10 cellular contexts compared by ENCODE assay signal in genomic region chr9:6184749-6185645, GRCh38. TPM values are rescaled to one million over a fixed set of nuclear protein-coding genes. Genes with fewer than 3 reads are reported as not detected.
A peak's percentile ranks its signal among the peaks of the same experiment; 100 is the strongest.
DNase-seq lines count a peak whose midpoint lies in the region; ATAC-seq and TF ChIP-seq lines count a peak whose summit lies in the region.
"Had no signal": no experiment of that assay in that cellular context is flagged by ENCODE, and none has a peak within 500 bp of the region (broad histone marks: within the 10 kb centered on the region; RNA-seq: fewer than 3 reads in every experiment).

No MANE protein-coding gene starts in this region.

- no peaks in the 10 kb centered on the region for H3K9me2 ChIP-seq in hepatocyte (replicated peaks; ENCODE audit: insufficient read depth)

- H3K36me3 ChIP-seq in hepatocyte (replicated peaks; ENCODE audit: insufficient read depth, low read depth) (no peaks in the 10 kb centered on the region), osteoblast (ENCODE audit: insufficient read depth, low read length) (no peaks in the 10 kb centered on the region)

- H2AFZ ChIP-seq in hepatocyte (no peak overlapping the region), osteoblast (ENCODE audit: low read length) (no peak overlapping the region)

- TF ChIP-seq CTCF in hepatocyte (IDR thresholded peaks at IDR 0.05; ENCODE audit: poor library complexity) (no peak), osteoblast (IDR thresholded peaks at IDR 0.05; ENCODE audit: extremely low read depth, low read depth, low read length) (no peak), osteocyte (IDR thresholded peaks at IDR 0.05) (no peak)

- H3K9me3 ChIP-seq in hepatocyte (ENCODE audit: low read depth) = no peaks in the 10 kb centered on the region
- H3K9me3 ChIP-seq in osteoblast (ENCODE audit: low read depth, low read length) = no peaks in the 10 kb centered on the region

- H4K20me1 ChIP-seq in hepatocyte (ENCODE audit: insufficient read depth, poor library complexity, severe bottlenecking) (no peaks in the 10 kb centered on the region), osteoblast (ENCODE audit: insufficient read depth, low read length) (no peaks in the 10 kb centered on the region)

- no peak overlapping the region for H3K4me3 Mint-ChIP-seq in osteocyte (ENCODE audit: unreplicated experiment)
- no peak overlapping the region for H3K4me3 Mint-ChIP-seq in stimulated activated naive CD8-positive, alpha-beta T cell treated with anti-CD3 and anti-CD28 coated beads, Interleukin-15, amount 100 ng/mL, for 72 hours
- H3K4me3 Mint-ChIP-seq: activated CD4-positive, alpha-beta T cell treated with anti-CD3 and anti-CD28 coated beads for 36 hours had no signal

- no peaks in the 10 kb centered on the region for H3K9me3 Mint-ChIP-seq in osteocyte (ENCODE audit: unreplicated experiment)
- no peaks in the 10 kb centered on the region for H3K9me3 Mint-ChIP-seq in stimulated activated naive CD8-positive, alpha-beta T cell treated with anti-CD3 and anti-CD28 coated beads, Interleukin-15, amount 100 ng/mL, for 72 hours

- H3K27me3 Mint-ChIP-seq in osteocyte (ENCODE audit: unreplicated experiment) = no peaks in the 10 kb centered on the region
- peaks cover 5% of the 10 kb centered on the region for H3K27me3 Mint-ChIP-seq in stimulated activated naive CD8-positive, alpha-beta T cell treated with anti-CD3 and anti-CD28 coated beads, Interleukin-15, amount 100 ng/mL, for 72 hours

- no peaks in the 10 kb centered on the region for H3K4me1 Mint-ChIP-seq in osteocyte (ENCODE audit: unreplicated experiment)
- H3K4me1 Mint-ChIP-seq in stimulated activated naive CD8-positive, alpha-beta T cell treated with anti-CD3 and anti-CD28 coated beads, Interleukin-15, amount 100 ng/mL, for 72 hours = no peaks in the 10 kb centered on the region

- H3K27me3 ChIP-seq in hepatocyte (no peaks in the 10 kb centered on the region), osteoblast (ENCODE audit: insufficient read depth, low read length) (peaks cover 5% of the 10 kb centered on the region)

- H3K79me2 ChIP-seq in hepatocyte = no peaks in the 10 kb centered on the region
- H3K79me2 ChIP-seq in osteoblast (ENCODE audit: insufficient read depth, low read length) = no peaks in the 10 kb centered on the region

- H3K4me1 ChIP-seq in hepatocyte (ENCODE audit: insufficient read depth) = no peaks in the 10 kb centered on the region
- no peaks in the 10 kb centered on the region for H3K4me1 ChIP-seq in osteoblast (ENCODE audit: insufficient read depth, low read length)

- no peaks in the 10 kb centered on the region for H3K36me3 Mint-ChIP-seq in osteocyte (ENCODE audit: unreplicated experiment)

- no peak overlapping the region for H3K27ac ChIP-seq in hepatocyte
- H3K27ac ChIP-seq in osteoblast (ENCODE audit: low read depth, low read length) = no peak overlapping the region

- DNase-seq in hepatocyte (ENCODE audit: low spot score) (peak; percentile 19), osteoblast (ENCODE audit: insufficient read length, low spot score, missing footprints) (no peak), anterior cingulate cortex (lab: John Stamatoyannopoulos, UW) (no peak), osteocyte (ENCODE audit: extremely low spot score, unreplicated experiment) (no peak)
- no peak for DNase-seq in stimulated activated naive CD8-positive, alpha-beta T cell treated with anti-CD3 and anti-CD28 coated beads, Interleukin-15, amount 100 ng/mL, for 72 hours
- DNase-seq: activated CD4-positive, alpha-beta T cell treated with anti-CD3 and anti-CD28 coated beads for 36 hours; NCI-H1048 had no signal

- H3K4me2 ChIP-seq in hepatocyte = no peak overlapping the region
- H3K4me2 ChIP-seq in osteoblast (ENCODE audit: insufficient read depth, low read length) = no peak overlapping the region

- H3K27ac Mint-ChIP-seq in osteocyte (ENCODE audit: unreplicated experiment) = no peak overlapping the region
- H3K27ac Mint-ChIP-seq in stimulated activated naive CD8-positive, alpha-beta T cell treated with anti-CD3 and anti-CD28 coated beads, Interleukin-15, amount 100 ng/mL, for 72 hours = no peak overlapping the region
- H3K27ac Mint-ChIP-seq: activated CD4-positive, alpha-beta T cell treated with anti-CD3 and anti-CD28 coated beads for 36 hours had no signal

- ATAC-seq in GM18499 (IDR thresholded peaks at IDR 0.05; ENCODE audit: insufficient read depth, unreplicated experiment) = peak; percentile 96
- ATAC-seq in GM21528 (IDR thresholded peaks at IDR 0.05; ENCODE audit: low FRiP score, unreplicated experiment) = peak; percentile 96
- peak; percentile 88 for ATAC-seq in HG03439 (IDR thresholded peaks at IDR 0.05; ENCODE audit: unreplicated experiment)
- ATAC-seq in stimulated activated naive CD8-positive, alpha-beta T cell treated with anti-CD3 and anti-CD28 coated beads, Interleukin-15, amount 100 ng/mL, for 72 hours = no peak
- ATAC-seq: activated CD4-positive, alpha-beta T cell treated with anti-CD3 and anti-CD28 coated beads for 36 hours had no signal

- 79% methylated on average over 5 of the region's 5 CpGs for WGBS in hepatocyte (ENCODE audit: low lambda C conversion rate, missing lambda C conversion rate)

- H3K4me3 ChIP-seq in hepatocyte = no peak overlapping the region
- H3K4me3 ChIP-seq in osteoblast (ENCODE audit: insufficient read depth, low read length) = no peak overlapping the region

RNA-seq across cellular contexts. Expression of gene IL33, which starts 30.6 kb away (rescaled TPM):
- 2.0 and 2.1 TPM in 2 replicates for total RNA-seq in hepatocyte
- 0.28 TPM in 1 of 2 replicates, not detected in the other for polyA plus RNA-seq in hepatocyte
- under 0.01 TPM in 1 of 2 replicates, not detected in the other for total RNA-seq in osteoblast
- not detected in 2 replicates for total RNA-seq in osteocyte
- total RNA-seq: activated CD4-positive, alpha-beta T cell treated with anti-CD3 and anti-CD28 coated beads for 36 hours had no signal
